ENCODE assay signal across 1 cellular context in genomic region chr7:99386584-99387238, GRCh38.
A peak's percentile ranks its signal among the peaks of the same experiment; 100 is the strongest.
TF ChIP-seq lines count a peak whose summit lies in the region.

No MANE protein-coding gene starts in this region.

TF ChIP-seq in GM12878, 131 proteins besides CTCF, POLR2A, EP300 and RAD21:
- peak; percentile 44; the same call in 1 of the 2 replicates for TF ChIP-seq SMC3 (IDR thresholded peaks at IDR 0.05; ENCODE audit: borderline replicate concordance, low read length)
- no peak for TF ChIP-seq BCL11A (IDR thresholded peaks at IDR 0.05; ENCODE audit: low read depth, low read length)
- TF ChIP-seq POLR2AphosphoS5 (IDR thresholded peaks at IDR 0.05; ENCODE audit: low read length), result peak; percentile 36; the same call in 1 of the 2 replicates
